Comparison of ENCODE assay signal across 8 cellular contexts in genomic region chr11:61581030-61581928, GRCh38. TPM values are rescaled to one million over a fixed set of nuclear protein-coding genes. Genes with fewer than 3 reads are reported as not detected.
DNase-seq lines count a peak whose midpoint lies in the region; ATAC-seq and TF ChIP-seq lines count a peak whose summit lies in the region.

A gene with protein sequence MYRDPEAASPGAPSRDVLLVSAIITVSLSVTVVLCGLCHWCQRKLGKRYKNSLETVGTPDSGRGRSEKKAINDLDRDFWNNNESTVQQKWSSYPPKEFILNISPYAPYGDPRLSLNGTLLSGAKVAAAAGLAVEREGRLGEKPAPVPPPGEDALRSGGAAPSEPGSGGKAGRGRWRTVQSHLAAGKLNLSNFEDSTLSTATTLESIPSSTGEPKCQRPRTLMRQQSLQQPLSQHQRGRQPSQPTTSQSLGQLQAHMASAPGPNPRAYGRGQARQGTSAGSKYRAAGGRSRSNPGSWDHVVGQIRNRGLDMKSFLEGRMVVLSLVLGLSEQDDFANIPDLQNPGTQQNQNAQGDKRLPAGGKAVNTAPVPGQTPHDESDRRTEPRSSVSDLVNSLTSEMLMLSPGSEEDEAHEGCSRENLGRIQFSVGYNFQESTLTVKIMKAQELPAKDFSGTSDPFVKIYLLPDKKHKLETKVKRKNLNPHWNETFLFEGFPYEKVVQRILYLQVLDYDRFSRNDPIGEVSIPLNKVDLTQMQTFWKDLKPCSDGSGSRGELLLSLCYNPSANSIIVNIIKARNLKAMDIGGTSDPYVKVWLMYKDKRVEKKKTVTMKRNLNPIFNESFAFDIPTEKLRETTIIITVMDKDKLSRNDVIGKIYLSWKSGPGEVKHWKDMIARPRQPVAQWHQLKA (minus strand): TSS chr11:61581076. CDS start chr11:61580820, 256 bp downstream.

- ATAC-seq in stimulated activated naive CD8-positive, alpha-beta T cell treated with anti-CD3 and anti-CD28 coated beads, Interleukin-15, Interleukin-2, amounts not matched to agents 100 U/mL and 50 U/mL, for 24 hours = peak; percentile 79

- no peak for TF ChIP-seq CTCF in nephron progenitor cell (IDR thresholded peaks at IDR 0.05)

- peaks cover 41% of the 10 kb centered on the region for H3K4me1 Mint-ChIP-seq in nephron progenitor cell

- H3K9me3 ChIP-seq in MG63 = no peaks in the 10 kb centered on the region

- H3K27me3 ChIP-seq in MG63 = no peaks in the 10 kb centered on the region

- DNase-seq in ELF-1 (ENCODE audit: low read depth, low spot score) (peak; percentile 98), HCEC 1CT (peak; percentile 96), MG63 (peak; percentile 94), SHP77 (lab: John Stamatoyannopoulos, UW) (peak; percentile 86 to 87), activated gamma-delta T cell (lab: John Stamatoyannopoulos, UW) (peak; percentile 70), fibroblast of the conjunctiva (ENCODE audit: low read depth) (peak; percentile 90), nephron progenitor cell (peak; percentile 100)
- DNase-seq in stimulated activated naive CD8-positive, alpha-beta T cell treated with anti-CD3 and anti-CD28 coated beads, Interleukin-15, Interleukin-2, amounts not matched to agents 100 U/mL and 50 U/mL, for 24 hours = peak; percentile 99

- H3K36me3 ChIP-seq in MG63 = no peaks in the 10 kb centered on the region

- peak within 1 kb of the TSS; percentile 81 for H3K4me3 Mint-ChIP-seq in nephron progenitor cell

- peaks cover 58% of the 10 kb centered on the region for H3K27me3 Mint-ChIP-seq in nephron progenitor cell (ENCODE audit: low read depth, poor library complexity)

- no peak within 1 kb of the TSS for H3K27ac Mint-ChIP-seq in nephron progenitor cell

- no peaks in the 10 kb centered on the region for H3K9me3 Mint-ChIP-seq in nephron progenitor cell

- no peaks in the 10 kb centered on the region for H3K36me3 Mint-ChIP-seq in nephron progenitor cell (ENCODE audit: low read depth)

- H3K4me3 ChIP-seq in MG63 = peak within 1 kb of the TSS; percentile 52

RNA-seq across cellular contexts. Expression of the gene that starts here (rescaled TPM):
- 3.7 and 9.9 TPM in 2 replicates for total RNA-seq in MG63 (2014; rRNA removed; shearing (Covaris generic); ENCODE audit: low replicate concordance)

Comparison
In these comparisons a context has a peak if more than half of its experiments do, and no peak if none do; other contexts are left out.
1. Peak in every context shown above with its lines: DNase-seq, ATAC-seq and H3K4me3 ChIP-seq.